Comparison of ENCODE assay signal across 17 cellular contexts in genomic region chr1:12015499-12015898, GRCh38. TPM values are rescaled to one million over a fixed set of nuclear protein-coding genes. Genes with fewer than 3 reads are reported as not detected.
"Had no signal": no experiment of that assay in that cellular context is flagged by ENCODE, and none has a peak within 500 bp of the region (broad histone marks: within the 10 kb centered on the region; RNA-seq: fewer than 3 reads in every experiment).

No MANE protein-coding gene starts in this region.

- H3K27ac Mint-ChIP-seq: activated naive CD8-positive, alpha-beta T cell treated with anti-CD3 and anti-CD28 coated beads, Interleukin-2, amount 50 U/mL, for 24 hours; stimulated activated naive B cell treated with anti-CD40 and anti-IgM and Interleukin-4, amounts not matched to agents 10 μg/mL and 1 μg/mL and 100 μg/mL, for 72 hours had no signal

- ATAC-seq: activated CD8-positive, alpha-beta T cell treated with anti-CD3 and anti-CD28 coated beads for 36 hours; activated naive CD8-positive, alpha-beta T cell treated with anti-CD3 and anti-CD28 coated beads, Interleukin-2, amount 50 U/mL, for 24 hours; esophagus mucosa; naive thymus-derived CD8-positive, alpha-beta T cell; stimulated activated naive B cell treated with anti-CD40 and anti-IgM and Interleukin-4, amounts not matched to agents 10 μg/mL and 1 μg/mL and 100 μg/mL, for 72 hours had no signal

- H3K27me3 ChIP-seq: ascending aorta, transverse colon had no signal

- H3K27ac ChIP-seq: ascending aorta, transverse colon had no signal

- H3K9me3 Mint-ChIP-seq: activated CD8-positive, alpha-beta T cell treated with anti-CD3 and anti-CD28 coated beads for 36 hours; activated naive CD8-positive, alpha-beta T cell treated with anti-CD3 and anti-CD28 coated beads, Interleukin-2, amount 50 U/mL, for 24 hours; naive thymus-derived CD8-positive, alpha-beta T cell; stimulated activated naive B cell treated with anti-CD40 and anti-IgM and Interleukin-4, amounts not matched to agents 10 μg/mL and 1 μg/mL and 100 μg/mL, for 72 hours had no signal

- H3K4me3 ChIP-seq: ascending aorta, transverse colon had no signal

- H3K27me3 Mint-ChIP-seq: activated CD8-positive, alpha-beta T cell treated with anti-CD3 and anti-CD28 coated beads for 36 hours; activated naive CD8-positive, alpha-beta T cell treated with anti-CD3 and anti-CD28 coated beads, Interleukin-2, amount 50 U/mL, for 24 hours; stimulated activated naive B cell treated with anti-CD40 and anti-IgM and Interleukin-4, amounts not matched to agents 10 μg/mL and 1 μg/mL and 100 μg/mL, for 72 hours had no signal

- H3K9me3 ChIP-seq: ascending aorta, transverse colon had no signal

- DNase-seq: activated CD4-positive, alpha-beta T cell treated with anti-CD3 and anti-CD28 coated beads for 1 hour; activated CD8-positive, alpha-beta T cell treated with anti-CD3 and anti-CD28 coated beads for 36 hours; activated naive CD4-positive, alpha-beta T cell; activated naive CD8-positive, alpha-beta T cell treated with anti-CD3 and anti-CD28 coated beads, Interleukin-2, amount 50 U/mL, for 24 hours; retina; stimulated activated CD4-positive, alpha-beta T cell treated with anti-CD3 and anti-CD28 coated beads, Interleukin-15, amount 100 ng/mL, for 24 hours; stimulated activated CD4-positive, alpha-beta T cell treated with anti-CD3 and anti-CD28 coated beads, Interleukin-4, amount 100 ng/mL, for 1 hour; stimulated activated naive B cell treated with anti-CD40 and anti-IgM and Interleukin-4, amounts not matched to agents 10 μg/mL and 1 μg/mL and 100 μg/mL, for 72 hours; SW 1271; T-helper 9 cell; transverse colon had no signal

- H3K4me3 Mint-ChIP-seq: activated CD8-positive, alpha-beta T cell treated with anti-CD3 and anti-CD28 coated beads for 36 hours; activated naive CD8-positive, alpha-beta T cell treated with anti-CD3 and anti-CD28 coated beads, Interleukin-2, amount 50 U/mL, for 24 hours; naive thymus-derived CD8-positive, alpha-beta T cell; stimulated activated naive B cell treated with anti-CD40 and anti-IgM and Interleukin-4, amounts not matched to agents 10 μg/mL and 1 μg/mL and 100 μg/mL, for 72 hours had no signal

RNA-seq across cellular contexts. Expression of gene TNFRSF8, which starts 47.6 kb away (rescaled TPM):
- total RNA-seq: bronchial epithelial cell; dermis microvascular lymphatic vessel endothelial cell; naive thymus-derived CD8-positive, alpha-beta T cell; SK-MEL-5 had no signal
- polyA plus RNA-seq: naive thymus-derived CD8-positive, alpha-beta T cell had no signal
